Comparison of ENCODE assay signal across 18 cellular contexts in the genomic region with DNA sequence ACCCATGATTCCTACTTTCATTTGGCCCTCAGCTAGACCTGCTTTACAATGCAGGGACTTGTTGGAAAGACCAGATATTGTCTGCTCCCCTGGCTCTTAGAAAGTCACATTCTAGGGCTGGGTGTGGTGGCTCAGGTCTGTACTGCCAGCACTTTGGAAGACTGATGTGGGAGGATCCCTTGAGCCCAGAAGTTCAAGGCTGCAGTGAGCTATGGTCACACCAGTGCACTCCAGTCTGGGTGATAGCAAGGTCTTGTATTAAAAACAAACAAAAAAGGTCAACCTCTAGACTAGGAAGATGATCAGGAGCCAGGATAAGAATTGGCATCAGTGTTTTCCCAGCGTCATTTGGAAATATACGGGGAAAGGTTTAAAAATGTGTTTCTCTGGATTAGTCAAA.
"Had no signal": no experiment of that assay in that cellular context is flagged by ENCODE, and none has a peak within 500 bp of the region (broad histone marks: within the 10 kb centered on the region; RNA-seq: fewer than 3 reads in every experiment).

No MANE protein-coding gene starts in this region.

- ATAC-seq: natural killer cell had no signal

- H3K4me3 ChIP-seq: hepatocyte, mucosa of descending colon, smooth muscle cell, stomach, thyroid gland had no signal

- H3K36me3 Mint-ChIP-seq: natural killer cell had no signal

- H3K4me1 ChIP-seq: stomach, thyroid gland had no signal

- H3K27ac Mint-ChIP-seq: dendritic cell treated with granulocyte-macrophage colony-stimulating factor and Interleukin-4, amounts not matched to agents 40 ng/mL and 50 ng/mL, for 4 days; endodermal cell; natural killer cell; type B pancreatic cell had no signal

- H3K4me1 Mint-ChIP-seq: endodermal cell, natural killer cell had no signal

- H2AFZ ChIP-seq: hepatocyte had no signal

- H3K4me2 ChIP-seq: hepatocyte, smooth muscle cell had no signal

- H3K36me3 ChIP-seq: stomach, thyroid gland had no signal

- DNase-seq: endodermal cell; erythroblast; foreskin melanocyte; kidney; left cardiac atrium; mammary epithelial cell; natural killer cell; posterior cingulate gyrus; right cardiac atrium; stimulated activated CD4-positive, alpha-beta T cell treated with anti-CD3 and anti-CD28 coated beads, Interleukin-2, amount 100 ng/mL, for 48 hours; stomach; thyroid gland had no signal

- H3K9me3 ChIP-seq: mucosa of descending colon, stomach, thyroid gland had no signal

- H3K9me3 Mint-ChIP-seq: dendritic cell treated with granulocyte-macrophage colony-stimulating factor and Interleukin-4, amounts not matched to agents 40 ng/mL and 50 ng/mL, for 4 days; endodermal cell; natural killer cell; neural crest cell; type B pancreatic cell had no signal

- H3K4me3 Mint-ChIP-seq: dendritic cell treated with granulocyte-macrophage colony-stimulating factor and Interleukin-4, amounts not matched to agents 40 ng/mL and 50 ng/mL, for 4 days; endodermal cell; natural killer cell; neural crest cell; type B pancreatic cell had no signal

- H3K27me3 ChIP-seq: hepatocyte, stomach, thyroid gland had no signal

- H3K79me2 ChIP-seq: hepatocyte had no signal

- H3K27ac ChIP-seq: hepatocyte, stomach, thyroid gland had no signal
